In the genomic region with DNA sequence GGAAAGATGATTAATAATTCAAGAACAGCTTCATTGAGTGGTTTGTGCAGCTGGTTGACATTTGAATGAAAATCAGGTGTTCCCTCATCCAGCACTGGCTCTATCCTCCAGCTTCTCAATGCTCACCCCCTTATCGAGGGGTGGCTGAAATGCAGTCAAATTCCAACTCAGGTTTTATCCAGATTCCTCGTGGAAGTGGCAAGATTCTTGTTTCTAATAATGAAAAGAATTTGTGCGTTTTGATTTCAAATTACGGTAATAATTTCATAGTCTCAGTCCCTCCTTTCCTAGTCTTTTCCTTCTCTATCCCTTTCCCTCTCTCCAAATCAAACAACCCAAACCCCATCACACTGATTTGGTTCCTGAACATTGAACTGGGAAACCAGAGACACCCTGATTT, we compare ENCODE assay signal across 28 cellular contexts. TPM values are rescaled to one million over a fixed set of nuclear protein-coding genes. Genes with fewer than 3 reads are reported as not detected.
DNase-seq lines count a peak whose midpoint lies in the region; ATAC-seq, FAIRE-seq and TF ChIP-seq lines count a peak whose summit lies in the region.
"Had no signal": no experiment of that assay in that cellular context is flagged by ENCODE, and none has a peak within 500 bp of the region (broad histone marks: within the 10 kb centered on the region; RNA-seq: fewer than 3 reads in every experiment).

No MANE protein-coding gene starts in this region.

- H2BK15ac ChIP-seq in IMR-90 (ENCODE audit: low read depth, low read length) (no peak overlapping the region), H1 (ENCODE audit: low read length) (no peak overlapping the region), mesendoderm (replicated peaks; ENCODE audit: low read depth) (no peak overlapping the region)

- TF ChIP-seq POLR2A in IMR-90 (IDR thresholded peaks at IDR 0.05; ENCODE audit: low read depth, low read length) (no peak), H1 (IDR thresholded peaks at IDR 0.05; ENCODE audit: control extremely low read depth in 1 of 2, low read depth in 2 of 2, low read length in 2 of 2) (no peak), Peyer's patch (IDR thresholded peaks at IDR 0.05) (no peak)

- peaks cover 16% of the 10 kb centered on the region for H3K9me1 ChIP-seq in IMR-90 (ENCODE audit: insufficient read depth, low read length)

- H3K18ac ChIP-seq in IMR-90 (ENCODE audit: low read depth, low read length): no peak overlapping the region
- H3K18ac ChIP-seq in H1 (ENCODE audit: extremely low read depth, low read length): no peak overlapping the region
- H3K18ac ChIP-seq in mesendoderm (ENCODE audit: low read length): no peak overlapping the region

- H3K4me3 ChIP-seq in IMR-90 (ENCODE audit: insufficient read depth, low read depth, low read length) (no peak overlapping the region), H1 (ENCODE audit: extremely low read depth in 1 of 4, insufficient read depth in 2 of 4, low read depth in 3 of 4, low read length in 4 of 4) (no peak overlapping the region), mesendoderm (ENCODE audit: low read length) (no peak overlapping the region), Peyer's patch (no peak overlapping the region)
- H3K4me3 ChIP-seq: gastrocnemius medialis, hepatocyte, MG63, right lobe of liver, SK-N-MC, thoracic aorta, vagina had no signal

- POLR2A ChIA-PET in IMR-90 (lab: Charles Lee; ENCODE audit: unreplicated experiment): no interaction called here
- POLR2A ChIA-PET in H1 (lab: Charles Lee; ENCODE audit: partially characterized antibody): no interaction called here

- no CpG with 5 or more reads among the region's 4 CpGs for WGBS in IMR-90 (ENCODE audit: extremely low coverage in 2 of 2, insufficient read length in 1 of 2), 2 experiments
- 88% methylated on average over 4 of the region's 4 CpGs; no CpG with 5 or more reads in 1 of the 2 experiments for WGBS in H1 (ENCODE audit: extremely low coverage in 1 of 2, insufficient coverage in 1 of 2, insufficient read length in 1 of 2, insufficient replicate concordance in 2 of 2, low coverage in 1 of 2, low lambda C conversion rate in 2 of 2, missing lambda C conversion rate in 1 of 2), 2 experiments
- no CpG with 5 or more reads among the region's 4 CpGs for WGBS in mesendoderm (ENCODE audit: extremely low coverage, insufficient coverage, low lambda C conversion rate)

- H3K27ac ChIP-seq in IMR-90 (ENCODE audit: insufficient read depth, low read length) (no peak overlapping the region), H1 (ENCODE audit: low read depth, low read length) (no peak overlapping the region), mesendoderm (ENCODE audit: low read depth, low read length) (no peak overlapping the region), Peyer's patch (no peak overlapping the region)
- H3K27ac ChIP-seq: gastrocnemius medialis, hepatocyte, right lobe of liver, RWPE1, SK-N-MC, thoracic aorta, vagina had no signal

- H3K79me1 ChIP-seq in IMR-90 (ENCODE audit: low read depth in 1 of 2, low read length in 2 of 2) (peaks cover 0 to 35% of the 10 kb centered on the region in 2 experiments; a peak in 2 of 4 replicates), H1 (ENCODE audit: low read depth, low read length) (0 out of 2 replicates have a peak, but pooled peaks cover 2% of the 10 kb centered on the region), mesendoderm (ENCODE audit: low read length) (peaks cover 8% of the 10 kb centered on the region)

- H4K20me1 ChIP-seq in IMR-90 (ENCODE audit: insufficient read depth, low read length): peaks cover 3% of the 10 kb centered on the region; the same call in 1 of the 2 replicates
- peaks cover 0 to 5% of the 10 kb centered on the region in 2 experiments for H4K20me1 ChIP-seq in H1 (replicated peaks in 1 of 2; ENCODE audit: control insufficient read depth in 1 of 2, insufficient read depth in 2 of 2, low read length in 2 of 2)

- CTCF ChIA-PET in IMR-90 (lab: Yijun Ruan, JAX): no interaction called here
- CTCF ChIA-PET in H1 (lab: Charles Lee; ENCODE audit: partially characterized antibody): interaction anchor here (0.6 to 2.3 kb wide), 2 partner anchors 232 to 294 kb away, joined by 3 to 8 read pairs; no protein-coding TSS in a partner anchor

- H3K4ac ChIP-seq in IMR-90 (ENCODE audit: low read depth, low read length): no peak overlapping the region
- no peak overlapping the region for H3K4ac ChIP-seq in H1 (replicated peaks; ENCODE audit: insufficient read length, low read depth, low read length)
- no peak overlapping the region for H3K4ac ChIP-seq in mesendoderm (ENCODE audit: low read depth, low read length)

- H2AK9ac ChIP-seq in IMR-90 (replicated peaks; ENCODE audit: low read depth, low read length, poor library complexity): no peak overlapping the region

- peaks cover 22% of the 10 kb centered on the region for H3K23me2 ChIP-seq in H1 (ENCODE audit: low read depth, low read length)

- no peak for TF ChIP-seq EP300 in H1 (IDR thresholded peaks at IDR 0.05; ENCODE audit: borderline replicate concordance in 1 of 2, low read depth in 2 of 2, low read length in 2 of 2)

- in situ Hi-C loops in IMR-90 (cut with MboI; ENCODE audit: low sequenced_read_pairs): no loop called here

- H3K9ac ChIP-seq in IMR-90 (ENCODE audit: low read depth, low read length): no peak overlapping the region
- no peak overlapping the region for H3K9ac ChIP-seq in H1 (replicated peaks in 1 of 4; ENCODE audit: extremely low read depth in 1 of 4, low read depth in 3 of 4, low read length in 3 of 4)
- peak overlapping the region; percentile 30 for H3K9ac ChIP-seq in mesendoderm (ENCODE audit: low read length)

- H4K5ac ChIP-seq in IMR-90 (ENCODE audit: low read depth, low read length) (no peak overlapping the region), H1 (ENCODE audit: insufficient read length, low read depth, low read length) (no peak overlapping the region), mesendoderm (ENCODE audit: low read length) (no peak overlapping the region)

- H2AFZ ChIP-seq in IMR-90 (replicated peaks; ENCODE audit: low read length, poor library complexity) (no peak overlapping the region), H1 (ENCODE audit: low read length) (no peak overlapping the region)
- H2AFZ ChIP-seq: hepatocyte had no signal

- H3K4me2 ChIP-seq in IMR-90 (ENCODE audit: low read depth, low read length) (no peak overlapping the region), H1 (ENCODE audit: insufficient read depth in 1 of 2, low read depth in 2 of 2, low read length in 2 of 2) (no peak overlapping the region), mesendoderm (ENCODE audit: low read length) (no peak overlapping the region)
- H3K4me2 ChIP-seq: hepatocyte had no signal

- TF ChIP-seq RAD21 in IMR-90 (IDR thresholded peaks at IDR 0.05; ENCODE audit: low read length) (no peak), H1 (IDR thresholded peaks at IDR 0.05 in 1 of 2, conservative IDR thresholded peaks at IDR 0.05 in 1 of 2; ENCODE audit: low read depth in 2 of 2, low read length in 2 of 2) (no peak)

- H3K27me3 ChIP-seq in IMR-90 (ENCODE audit: control insufficient read depth, insufficient read depth, low read length) (peaks cover 34% of the 10 kb centered on the region), H1 (replicated peaks in 1 of 4; ENCODE audit: control insufficient read depth in 3 of 4, extremely low read depth in 1 of 4, insufficient read depth in 3 of 4, low read length in 3 of 4) (peaks cover 39 to 62% (median 50%) of the 10 kb centered on the region in 4 experiments), mesendoderm (ENCODE audit: insufficient read depth, low read length, poor library complexity) (peaks cover 14% of the 10 kb centered on the region), Peyer's patch (peaks cover 0 to 12% of the 10 kb centered on the region in 2 donors)
- H3K27me3 ChIP-seq: vagina had no signal

- TF ChIP-seq CTCF in IMR-90 (conservative IDR thresholded peaks at IDR 0.05; ENCODE audit: low read depth, low read length) (no peak), H1 (IDR thresholded peaks at IDR 0.05; ENCODE audit: control extremely low read depth in 1 of 3, insufficient read depth in 1 of 3, low read depth in 1 of 3, low read length in 3 of 3) (no peak), Peyer's patch (IDR thresholded peaks at IDR 0.05) (no peak)

- dilution Hi-C loops in IMR-90 (cut with HindIII; ENCODE audit: low sequenced_read_pairs, unreplicated experiment): no loop called here

- no peak overlapping the region for H2BK5ac ChIP-seq in IMR-90 (ENCODE audit: low read depth, low read length, poor library complexity, severe bottlenecking)
- no peak overlapping the region for H2BK5ac ChIP-seq in H1 (ENCODE audit: low read depth, low read length)
- no peak overlapping the region for H2BK5ac ChIP-seq in mesendoderm (ENCODE audit: low read length)

- no TSS peak for BruUV-seq in IMR-90 (replicated peaks; lab: Mats Ljungman, UMichigan)

- ATAC-seq in IMR-90 (ENCODE audit: low read depth): no peak
- ATAC-seq: activated T-cell treated with anti-CD3 and anti-CD28 coated beads, Interleukin-2, amount 50 U/mL, for 72 hours; gastrocnemius medialis; left lobe of liver; right lobe of liver; stimulated activated naive CD8-positive, alpha-beta T cell treated with anti-CD3 and anti-CD28 coated beads, Interleukin-15, Interleukin-2, amounts not matched to agents 100 U/mL and 50 U/mL, for 24 hours had no signal

- peak; percentile 13 for DNase-seq in D341Med (ENCODE audit: low spot score)
- no peak for DNase-seq in IMR-90
- DNase-seq in H1 (ENCODE audit: low read depth in 1 of 2, low spot score in 2 of 2): no peak
- no peak for DNase-seq in mesendoderm
- no peak for DNase-seq in OCI-M2 (lab: John Stamatoyannopoulos, UW; ENCODE audit: unreplicated experiment)
- no peak for DNase-seq in SHP77 treated with DMSO at 0.1 percent for 48 hours (lab: John Stamatoyannopoulos, UW)
- DNase-seq in Peyer's patch: no peak
- DNase-seq: activated CD4-positive, alpha-beta T cell treated with anti-CD3 and anti-CD28 coated beads for 48 hours; activated naive CD4-positive, alpha-beta T cell treated with Interleukin-2 at 50 U/mL for 16 hours; activated T-cell treated with anti-CD3 and anti-CD28 coated beads, Interleukin-2, amount 50 U/mL, for 72 hours; amniotic stem cell; gastrocnemius medialis; HCEC 1CT; MG63; NCI-H1417 treated with DMSO at 0.1 percent for 48 hours; NCI-H2107; NCI-H510A; NK-92 treated with Interleukin-12 subunit alpha and Interleukin-12 subunit beta, amount 100 ng/mL, for 24 hours; right lobe of liver; stimulated activated naive CD8-positive, alpha-beta T cell treated with anti-CD3 and anti-CD28 coated beads, Interleukin-15, Interleukin-2, amounts not matched to agents 100 U/mL and 50 U/mL, for 24 hours; T-helper 2 cell had no signal

- H3K36me3 ChIP-seq in IMR-90 (ENCODE audit: control insufficient read depth, insufficient read depth, low read length): no peaks in the 10 kb centered on the region
- H3K36me3 ChIP-seq in H1 (ENCODE audit: control insufficient read depth in 2 of 4, insufficient read depth in 4 of 4, low read length in 3 of 4): no peaks in the 10 kb centered on the region
- no peaks in the 10 kb centered on the region for H3K36me3 ChIP-seq in mesendoderm (ENCODE audit: control insufficient read depth, insufficient read depth, low read length)
- no peaks in the 10 kb centered on the region for H3K36me3 ChIP-seq in Peyer's patch
- H3K36me3 ChIP-seq: gastrocnemius medialis, MG63, right lobe of liver, thoracic aorta, vagina had no signal

- H2AK5ac ChIP-seq in IMR-90 (ENCODE audit: low read depth, low read length) (no peak overlapping the region), H1 (ENCODE audit: low read depth, low read length) (no peak overlapping the region), mesendoderm (ENCODE audit: low read length) (no peak overlapping the region)

- H3K4me1 ChIP-seq in IMR-90 (ENCODE audit: control insufficient read depth, insufficient read depth, low read length) (peaks cover 15% of the 10 kb centered on the region), H1 (replicated peaks in 1 of 4; ENCODE audit: control insufficient read depth in 3 of 4, insufficient read depth in 4 of 4, low read length in 3 of 4) (peaks cover 0 to 15% (median 11%) of the 10 kb centered on the region in 4 experiments; a peak in 6 of 7 replicates), mesendoderm (ENCODE audit: control insufficient read depth, low read depth, low read length) (peaks cover 7% of the 10 kb centered on the region), Peyer's patch (peaks cover 0 to 21% (median 6%) of the 10 kb centered on the region in 4 donors)

- no peak overlapping the region for H2BK120ac ChIP-seq in IMR-90 (ENCODE audit: low read depth, low read length)
- no peak overlapping the region for H2BK120ac ChIP-seq in H1 (replicated peaks; ENCODE audit: low read depth, low read length)
- H2BK120ac ChIP-seq in mesendoderm (ENCODE audit: low read depth, low read length): no peak overlapping the region

- H3K9me3 ChIP-seq in IMR-90 (ENCODE audit: control insufficient read depth, insufficient read depth, low read length) (no peaks in the 10 kb centered on the region), H1 (ENCODE audit: insufficient read depth in 2 of 2, low read depth in 1 of 2, low read length in 1 of 2) (peaks cover 3 to 4% of the 10 kb centered on the region in 2 experiments), Peyer's patch (no peaks in the 10 kb centered on the region)
- H3K9me3 ChIP-seq: gastrocnemius medialis, MG63, right lobe of liver, thoracic aorta, vagina had no signal

- H3K79me2 ChIP-seq in H1 (ENCODE audit: control insufficient read depth in 1 of 2, insufficient read depth in 2 of 2, low read length in 2 of 2) (no peaks in the 10 kb centered on the region), mesendoderm (ENCODE audit: control insufficient read depth, insufficient read depth, low read length) (peaks cover 22% of the 10 kb centered on the region)
- H3K79me2 ChIP-seq: hepatocyte had no signal

- H3K56ac ChIP-seq in IMR-90 (ENCODE audit: extremely low read depth, insufficient read depth, low read length): no peak overlapping the region
- H3K56ac ChIP-seq in H1 (replicated peaks; ENCODE audit: insufficient read length, low read depth, low read length): no peak overlapping the region
- H3K56ac ChIP-seq in mesendoderm (ENCODE audit: low read length): peak overlapping the region; percentile 51

- no peak overlapping the region for H3K14ac ChIP-seq in IMR-90 (replicated peaks; ENCODE audit: low read depth, low read length)
- no peak overlapping the region for H3K14ac ChIP-seq in H1 (ENCODE audit: insufficient read length)

- no peak overlapping the region for H4K8ac ChIP-seq in IMR-90 (ENCODE audit: low read depth in 2 of 2, low read length in 2 of 2)
- H4K8ac ChIP-seq in H1 (ENCODE audit: extremely low read depth, insufficient read depth, low read length): no peak overlapping the region
- no peak overlapping the region for H4K8ac ChIP-seq in mesendoderm (ENCODE audit: low read depth, low read length)

- no peak overlapping the region for H2BK12ac ChIP-seq in H1 (ENCODE audit: low read depth, low read length)

- H3K23ac ChIP-seq in IMR-90 (ENCODE audit: low read depth, low read length) (no peak overlapping the region; the same call in 1 of the 2 replicates), H1 (ENCODE audit: insufficient read length) (no peak overlapping the region), mesendoderm (ENCODE audit: low read length) (no peak overlapping the region)

- peak; percentile 19 for FAIRE-seq in H1 (lab: Jason Lieb, UNC)
- FAIRE-seq: D721Med had no signal

- H4K91ac ChIP-seq in IMR-90 (ENCODE audit: insufficient read depth, low read depth, low read length): no peak overlapping the region
- H4K91ac ChIP-seq in H1 (replicated peaks; ENCODE audit: insufficient read length, low read length): no peak overlapping the region

- intact Hi-C loops in IMR-90 (cut with micrococcal nuclease): no loop called here

- H2BK20ac ChIP-seq in IMR-90 (ENCODE audit: low read depth, low read length) (peak overlapping the region; percentile 12; the same call in 1 of the 2 replicates), H1 (ENCODE audit: low read length) (no peak overlapping the region)

RNA-seq across cellular contexts. Expression of gene CNIH3, which starts 3.1 kb away (rescaled TPM):
- total RNA-seq in IMR-90 (2012; rRNA removed) (2.0 and 3.1 TPM in 2 replicates), Peyer's patch (not detected)
- polyA plus RNA-seq in IMR-90 (2012; rRNA removed) (2.9 and 3.1 TPM in 2 replicates), H1 (2011; rRNA removed) (2.8 and 3.7 TPM in 2 replicates)
- 2.1 and 2.2 TPM in 2 replicates for polyA plus RNA-seq in IMR-90 (2012; cell fraction: cytosol; rRNA removed)
- polyA plus RNA-seq in IMR-90 (2012; cell fraction: nucleus; rRNA removed; ENCODE audit: low replicate concordance): 1.9 and 4.7 TPM in 2 replicates
- total RNA-seq in H1 (2021; fragmentation: NEBNext Ultra II Directional; extraction: Animal tissue kit (Norgen Biotek cat#: 25700)): 4.4 and 5.6 TPM in 2 replicates
- polyA plus RNA-seq in H1 (2011; cell fraction: cytosol; rRNA removed): 3.0 TPM
- 3.4 TPM for polyA plus RNA-seq in H1 (2011; cell fraction: nucleus; rRNA removed)
- polyA plus RNA-seq in H1 (2012, experiment 1 of 2): 4.1 to 5.5 TPM (median 4.6 TPM) in 4 replicates
- polyA plus RNA-seq in H1 (2012, experiment 2 of 2): 3.9 TPM
- polyA plus RNA-seq in H1 (2013, experiment 1 of 2): 3.9 TPM
- 4.7 TPM for polyA plus RNA-seq in H1 (2013, experiment 2 of 2)
- 6.8 and 9.8 TPM in 2 replicates for polyA minus RNA-seq in H1 (2011; rRNA and poly(A)+ RNA removed)
- 3.7 TPM for polyA minus RNA-seq in H1 (2011; cell fraction: cytosol; rRNA and poly(A)+ RNA removed)
- 9.7 TPM for polyA minus RNA-seq in H1 (2011; cell fraction: nucleus; rRNA and poly(A)+ RNA removed)
- polyA plus RNA-seq in mesendoderm (2013, experiment 1 of 2): 7.9 TPM
- 8.2 TPM for polyA plus RNA-seq in mesendoderm (2013, experiment 2 of 2)
- total RNA-seq: vagina had no signal
